Comparison of ENCODE assay signal across 19 cellular contexts in the genomic region with DNA sequence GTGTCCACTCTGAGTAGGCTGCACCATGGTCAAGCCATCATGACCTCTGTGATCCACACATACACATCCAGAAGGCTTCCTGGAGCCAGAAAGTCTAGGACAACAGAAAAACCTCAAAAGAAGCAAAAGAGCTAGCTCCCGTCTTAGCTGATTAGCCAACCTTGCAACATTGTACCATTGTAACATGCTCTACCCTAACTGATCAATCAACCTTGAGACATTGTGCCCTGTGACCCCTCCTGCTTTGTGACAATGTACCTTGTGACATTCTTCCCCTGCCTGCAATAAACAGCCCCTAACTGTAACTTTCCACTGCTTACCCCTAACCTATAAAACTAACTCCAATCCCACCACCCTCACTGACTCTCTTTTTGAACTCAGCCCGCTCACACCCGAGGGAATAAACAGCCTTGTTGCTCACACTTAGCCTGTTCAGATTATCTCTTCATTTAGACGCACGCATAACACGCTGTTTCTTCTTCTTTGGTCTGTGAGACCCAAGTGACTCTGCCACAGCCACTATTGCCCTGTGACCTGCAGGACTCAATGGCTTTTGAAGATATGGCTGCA.
"Had no signal": no experiment of that assay in that cellular context is flagged by ENCODE, and none has a peak within 500 bp of the region (broad histone marks: within the 10 kb centered on the region; RNA-seq: fewer than 3 reads in every experiment).

No MANE protein-coding gene starts in this region.

- H3K36me3 ChIP-seq: colonic mucosa, thyroid gland, upper lobe of left lung, vagina had no signal

- H3K27me3 ChIP-seq: colonic mucosa, foreskin keratinocyte, thyroid gland, upper lobe of left lung, vagina had no signal

- H3K4me3 Mint-ChIP-seq: immature natural killer cell; natural killer cell treated with Interleukin-12 subunit alpha and Interleukin-12 subunit beta and Interleukin-15 and Interleukin-18, amount 100 ng/mL, for 72 hours had no signal

- H3K9me3 ChIP-seq: colonic mucosa, thyroid gland, upper lobe of left lung, vagina had no signal

- H3K27ac Mint-ChIP-seq: immature natural killer cell; natural killer cell treated with Interleukin-12 subunit alpha and Interleukin-12 subunit beta and Interleukin-15 and Interleukin-18, amount 100 ng/mL, for 72 hours had no signal

- ATAC-seq: foreskin keratinocyte; left cardiac atrium; left ventricle myocardium superior; natural killer cell treated with Interleukin-12 subunit alpha and Interleukin-12 subunit beta and Interleukin-15 and Interleukin-18, amount 100 ng/mL, for 72 hours; right cardiac atrium had no signal

- H3K4me1 ChIP-seq: colonic mucosa, foreskin keratinocyte, thyroid gland, upper lobe of left lung, vagina had no signal

- H3K4me1 Mint-ChIP-seq: immature natural killer cell had no signal

- H3K27ac ChIP-seq: colonic mucosa, foreskin keratinocyte, thyroid gland, upper lobe of left lung, vagina had no signal

- DNase-seq: colonic mucosa; dermis blood vessel endothelial cell; erythroblast; foreskin keratinocyte; immature natural killer cell; left cardiac atrium; left ventricle myocardium superior; mesenchymal stem cell; midbrain; posterior cingulate gyrus; right cardiac atrium; stimulated activated CD4-positive, alpha-beta T cell treated with anti-CD3 and anti-CD28 coated beads, Interleukin-2, amount 100 ng/mL, for 48 hours; stimulated activated naive CD4-positive, alpha-beta T cell treated with Interleukin-2 at 50 U/mL for 16 hours; thyroid gland; upper lobe of left lung had no signal

- H3K4me3 ChIP-seq: colonic mucosa, lung, smooth muscle cell, thyroid gland, upper lobe of left lung, vagina had no signal

- H3K27me3 Mint-ChIP-seq: natural killer cell treated with Interleukin-12 subunit alpha and Interleukin-12 subunit beta and Interleukin-15 and Interleukin-18, amount 100 ng/mL, for 72 hours had no signal
